ENCODE assay signal across 22 cellular contexts in genomic region chr4:52880994-52881393, GRCh38. TPM values are rescaled to one million over a fixed set of nuclear protein-coding genes. Genes with fewer than 3 reads are reported as not detected.
"Had no signal": no experiment of that assay in that cellular context is flagged by ENCODE, and none has a peak within 500 bp of the region (broad histone marks: within the 10 kb centered on the region; RNA-seq: fewer than 3 reads in every experiment).

No MANE protein-coding gene starts in this region.

- H3K4me2 ChIP-seq: SK-N-SH had no signal

- H3K27me3 ChIP-seq: MG63 had no signal

- DNase-seq: Karpas-422, KG1, MG63, NCI-H1092, NCI-H1105 treated with DMSO at 0.1 percent for 48 hours, NCI-H1417 treated with DMSO at 0.1 percent for 48 hours, NCI-H146, NCI-H1694 treated with DMSO at 0.1 percent for 48 hours, NCI-H1930, NCI-H2081, NCI-H2107, NCI-H2227 treated with DMSO at 0.1 percent for 48 hours, NCI-H524, NCI-H526 treated with DMSO at 0.1 percent for 48 hours, NCI-H748 treated with DMSO at 0.1 percent for 48 hours, Right ventricle myocardium superior, RPMI8226, SIG-M5, SK-N-SH, SW 1271 had no signal

- FAIRE-seq: RCC 7860 had no signal

- H3K4me3 ChIP-seq: MG63 had no signal

- H3K9ac ChIP-seq: SK-N-SH had no signal

- H3K9me3 ChIP-seq: MG63, SK-N-SH had no signal

RNA-seq across cellular contexts. Expression of gene RASL11B, which starts 18.9 kb away (rescaled TPM):
- total RNA-seq: HT-29 had no signal
